In genomic region chr22:19719488-19720021, GRCh38 we compare ENCODE assay signal across 11 cellular contexts. TPM values are rescaled to one million over a fixed set of nuclear protein-coding genes. Genes with fewer than 3 reads are reported as not detected.
DNase-seq lines count a peak whose midpoint lies in the region; ATAC-seq and TF ChIP-seq lines count a peak whose summit lies in the region.
"Had no signal": no experiment of that assay in that cellular context is flagged by ENCODE, and none has a peak within 500 bp of the region (broad histone marks: within the 10 kb centered on the region; RNA-seq: fewer than 3 reads in every experiment).

No MANE protein-coding gene starts in this region.

- H2AK5ac ChIP-seq in neuronal stem cell (ENCODE audit: low read depth, low read length), result peak overlapping the region; percentile 84

- H3K36me3 ChIP-seq in BLaER1, result peaks cover 42% of the 10 kb centered on the region
- peaks cover 0 to 35% of the 10 kb centered on the region in 2 experiments; a peak in 1 of 3 replicates for H3K36me3 ChIP-seq in HEK293 (ENCODE audit: control insufficient read depth in 2 of 2, insufficient read depth in 1 of 2, low read length in 2 of 2)
- peaks cover 0 to 7% of the 10 kb centered on the region in 2 donors for H3K36me3 ChIP-seq in neuronal stem cell (replicated peaks in 1 of 2; ENCODE audit: control insufficient read depth in 2 of 2, insufficient read depth in 2 of 2, low read length in 2 of 2)

- H3K9me3 ChIP-seq in BLaER1 (no peaks in the 10 kb centered on the region), HEK293 (ENCODE audit: control insufficient read depth, insufficient read depth, low read depth, low read length) (no peaks in the 10 kb centered on the region), neuronal stem cell (replicated peaks in 1 of 2; ENCODE audit: control insufficient read depth in 2 of 2, insufficient read depth in 1 of 2, low read depth in 1 of 2, low read length in 2 of 2) (peaks cover 9 to 14% of the 10 kb centered on the region in 2 donors)

- H3K27me3 ChIP-seq in BLaER1, result peaks cover 57% of the 10 kb centered on the region
- peaks cover 52 to 87% (median 86%) of the 10 kb centered on the region in 3 experiments for H3K27me3 ChIP-seq in neuronal stem cell (ENCODE audit: control insufficient read depth in 3 of 3, insufficient read depth in 3 of 3, low read depth in 1 of 3, low read length in 3 of 3)

- H3K27me3 Mint-ChIP-seq in chondrocyte (ENCODE audit: low read depth), result no peaks in the 10 kb centered on the region

- no peaks in the 10 kb centered on the region for H3K9me3 Mint-ChIP-seq in chondrocyte (ENCODE audit: low read depth)

- peak overlapping the region; percentile 91 for H3K27ac ChIP-seq in BLaER1
- H3K27ac ChIP-seq in HEK293 (ENCODE audit: extremely low read depth, low read depth, low read length), result no peak overlapping the region
- no peak overlapping the region for H3K27ac ChIP-seq in neuronal stem cell (replicated peaks; ENCODE audit: low read length)

- no CpG with 5 or more reads among the region's 12 CpGs for WGBS in neuronal stem cell (ENCODE audit: extremely low coverage in 2 of 2, insufficient read length in 2 of 2, insufficient replicate concordance in 1 of 2), 2 donors

- peak overlapping the region; percentile 98 for H2BK15ac ChIP-seq in neuronal stem cell (ENCODE audit: low read length)

- H3K4me3 Mint-ChIP-seq in chondrocyte (ENCODE audit: unreplicated experiment), result peak overlapping the region; percentile 71

- no peak for DNase-seq in chondrocyte (ENCODE audit: low spot score)
- no peak for DNase-seq in neuronal stem cell (ENCODE audit: low spot score)
- DNase-seq in GM19238 (ENCODE audit: insufficient read length, low spot score), result no peak
- no peak for DNase-seq in activated CD8-positive, alpha-beta memory T cell treated with anti-CD3 and anti-CD28 coated beads for 24 hours
- DNase-seq: activated gamma-delta T cell treated with Interleukin-2 at 50 U/mL for 16 hours, HCEC 1CT had no signal

- H3K23ac ChIP-seq in neuronal stem cell (ENCODE audit: low read depth, low read length, poor library complexity), result peak overlapping the region; percentile 99

- no peak for TF ChIP-seq CTCF in HEK293 (tag by site-specific recombination; IDR thresholded peaks at IDR 0.05)
- no peak for TF ChIP-seq CTCF in chondrocyte (IDR thresholded peaks at IDR 0.05)

- H4K91ac ChIP-seq in neuronal stem cell (ENCODE audit: low read depth, low read length, poor library complexity), result no peak overlapping the region

- POLR2A ChIA-PET in HEK293 (lab: Yijun Ruan, JAX), result interaction anchor here (0.5 kb wide), 1 partner anchor 208 kb away, joined by 5 read pairs; no protein-coding TSS in a partner anchor

- peak overlapping the region; percentile 21 for H3K14ac ChIP-seq in neuronal stem cell (ENCODE audit: low read length)

- H4K20me1 ChIP-seq in BLaER1, result peaks cover 56% of the 10 kb centered on the region

- peak overlapping the region; percentile 10 for H2BK12ac ChIP-seq in neuronal stem cell (ENCODE audit: low read length)

- peaks cover 51% of the 10 kb centered on the region for H3K4me1 Mint-ChIP-seq in chondrocyte (ENCODE audit: low read depth)

- H3K4me1 ChIP-seq in BLaER1, result peaks cover 61% of the 10 kb centered on the region
- H3K4me1 ChIP-seq in HEK293 (ENCODE audit: control insufficient read depth, insufficient read depth, low read length), result no peaks in the 10 kb centered on the region; the same call in 1 of the 2 replicates
- peaks cover 18 to 30% of the 10 kb centered on the region in 2 donors for H3K4me1 ChIP-seq in neuronal stem cell (ENCODE audit: control insufficient read depth in 2 of 2, insufficient read depth in 1 of 2, low read depth in 1 of 2, low read length in 2 of 2)

- H2BK120ac ChIP-seq in neuronal stem cell (ENCODE audit: low read depth, low read length), result no peak overlapping the region

- no peak overlapping the region for H2BK5ac ChIP-seq in neuronal stem cell (ENCODE audit: low read length)

- H3K18ac ChIP-seq in neuronal stem cell (ENCODE audit: low read length), result peak overlapping the region; percentile 28

- H3K4me3 ChIP-seq in BLaER1 (peak overlapping the region; percentile 92), HEK293 (ENCODE audit: low read depth, low read length) (no peak overlapping the region), neuronal stem cell (ENCODE audit: low read length in 2 of 2) (no peak overlapping the region)

- H3K79me1 ChIP-seq in neuronal stem cell (ENCODE audit: low read depth, low read length), result peaks cover 6% of the 10 kb centered on the region

- H2AFZ ChIP-seq in neuronal stem cell (ENCODE audit: low read length), result no peak overlapping the region

- no peak overlapping the region for H3K27ac Mint-ChIP-seq in chondrocyte (ENCODE audit: unreplicated experiment)

- ATAC-seq in activated CD4-positive, CD25-positive, alpha-beta regulatory T cell treated with anti-CD3 and anti-CD28 coated beads, Interleukin-2, amount 50 U/mL, for 24 hours, result no peak
- ATAC-seq in HG02798 (IDR thresholded peaks at IDR 0.05; ENCODE audit: poor library complexity, unreplicated experiment), result no peak

- H4K8ac ChIP-seq in neuronal stem cell (ENCODE audit: low read depth, low read length), result no peak overlapping the region

- H3K9ac ChIP-seq in BLaER1 (peak overlapping the region; percentile 88), neuronal stem cell (ENCODE audit: low read depth, low read length, poor library complexity) (no peak overlapping the region)

- H3K4ac ChIP-seq in neuronal stem cell (ENCODE audit: low read length), result no peak overlapping the region

- H3K4me2 ChIP-seq in BLaER1 (peak overlapping the region; percentile 100), neuronal stem cell (ENCODE audit: insufficient read depth, low read length, poor library complexity, severe bottlenecking) (no peak overlapping the region)

- CTCF ChIA-PET in HEK293 (lab: Yijun Ruan, JAX), result interaction anchor here (0.8 to 4.5 kb wide), 3 partner anchors 11 to 191 kb away, joined by 3 to 15 read pairs (median 7); no protein-coding TSS in a partner anchor

- peaks cover 25% of the 10 kb centered on the region for H3K36me3 Mint-ChIP-seq in chondrocyte (ENCODE audit: low read depth)

TF ChIP-seq in HEK293, 187 proteins besides CTCF, POLR2A, EP300 and RAD21:
- TF ChIP-seq ZNF23 (tag by site-specific recombination; IDR thresholded peaks at IDR 0.05; ENCODE audit: borderline replicate concordance), result no peak
- no peak for TF ChIP-seq KLF8 (tag by site-specific recombination; IDR thresholded peaks at IDR 0.05)
- TF ChIP-seq ZNF639 (tag by site-specific recombination; IDR thresholded peaks at IDR 0.05), result no peak
- no peak for TF ChIP-seq BCL11B (tag by site-specific recombination; IDR thresholded peaks at IDR 0.05; ENCODE audit: low read depth)
- TF ChIP-seq ZBTB17 (tag by site-specific recombination; IDR thresholded peaks at IDR 0.05), result no peak
- peak; percentile 34; the same call in 1 of the 2 replicates for TF ChIP-seq HOXA7 (CRISPR knock-in tag; IDR thresholded peaks at IDR 0.05; ENCODE audit: borderline replicate concordance)

RNA-seq across cellular contexts. Expression of gene GP1BB, which starts 3.8 kb away (rescaled TPM):
- 36.4 to 63.4 TPM (median 56.0 TPM) in 3 replicates for total RNA-seq in chondrocyte
- polyA plus RNA-seq in neuronal stem cell (2013, experiment 1 of 2), result 2.5 TPM
- 2.6 TPM for polyA plus RNA-seq in neuronal stem cell (2013, experiment 2 of 2)

RNA-seq across cellular contexts. Expression of gene SEPTIN5, which starts 5.3 kb away (rescaled TPM):
- total RNA-seq in chondrocyte, result 113 to 214 TPM (median 197 TPM) in 3 replicates
- 23.1 TPM for polyA plus RNA-seq in neuronal stem cell (2013, experiment 1 of 2)
- 21.3 TPM for polyA plus RNA-seq in neuronal stem cell (2013, experiment 2 of 2)

RNA-seq across cellular contexts. Expression of gene TBX1, which starts 41.0 kb away (rescaled TPM):
- 0.28 to 20.8 TPM in 2 of 3 replicates, not detected in the other for total RNA-seq in chondrocyte
- 0.31 TPM for polyA plus RNA-seq in neuronal stem cell (2013, experiment 1 of 2)
- 0.26 TPM for polyA plus RNA-seq in neuronal stem cell (2013, experiment 2 of 2)
- total RNA-seq: epithelial cell of proximal tubule had no signal
